3 cellular contexts compared by ENCODE assay signal in the genomic region with DNA sequence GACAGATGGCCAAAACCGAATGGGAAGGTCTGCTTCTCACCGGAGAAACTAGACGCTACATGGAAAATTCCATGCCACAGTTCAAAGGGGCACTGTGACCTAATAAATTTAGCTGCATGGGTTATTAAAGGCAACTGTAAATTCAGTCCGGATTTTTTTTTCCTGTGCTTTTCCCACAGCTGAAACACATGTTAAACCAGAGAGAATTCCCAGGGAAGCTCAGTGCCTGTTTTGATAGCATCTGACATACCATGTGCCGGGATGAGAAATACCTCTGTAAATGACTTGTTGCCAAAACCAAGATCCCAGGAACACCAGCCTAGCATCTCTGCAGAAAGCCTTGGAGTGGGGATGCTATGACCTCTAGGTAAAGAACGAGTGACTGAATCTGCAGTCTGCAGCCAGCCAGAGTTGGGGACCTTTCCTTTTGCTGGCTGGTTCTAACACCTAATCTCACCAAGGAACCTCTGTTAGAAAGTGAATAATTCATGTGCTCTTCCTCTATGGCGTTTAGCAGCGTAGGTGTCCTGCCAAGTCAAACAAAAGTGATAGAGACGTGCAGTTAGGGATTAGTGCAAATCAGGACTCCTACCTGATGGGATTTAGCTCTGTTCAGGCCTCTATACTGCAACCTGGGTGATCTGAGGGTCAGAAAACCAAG.
TF ChIP-seq lines count a peak whose summit lies in the region.

No MANE protein-coding gene starts in this region.

TF ChIP-seq in SK-N-SH treated with all-trans-retinoic acid at 6 μM for 48 hours, 23 proteins besides CTCF, POLR2A, EP300 and RAD21:
- TF ChIP-seq ZNF8 (CRISPR knock-in tag; IDR thresholded peaks at IDR 0.05) (no peak), ISL1 (CRISPR knock-in tag; IDR thresholded peaks at IDR 0.05) (peak; percentile 11; the same call in 1 of the 2 replicates)

TF ChIP-seq in H1, 55 proteins besides CTCF, POLR2A, EP300 and RAD21:
- TF ChIP-seq TCF12 (IDR thresholded peaks at IDR 0.05; ENCODE audit: low read depth, low read length), result 0 out of 2 replicates have a peak, but pooled peaks have one; percentile 63
- no peak for TF ChIP-seq KDM1A (IDR thresholded peaks at IDR 0.05; ENCODE audit: borderline replicate concordance, low read length)
- peak; percentile 95 for TF ChIP-seq POLR2AphosphoS5 (IDR thresholded peaks at IDR 0.05; ENCODE audit: low read depth, low read length)

TF ChIP-seq in HepG2, 621 proteins besides CTCF, POLR2A, EP300 and RAD21:
- TF ChIP-seq ZNF460 (CRISPR knock-in tag; IDR thresholded peaks at IDR 0.05; ENCODE audit: borderline replicate concordance) (no peak), ZFYVE20 (CRISPR knock-in tag; IDR thresholded peaks at IDR 0.05; ENCODE audit: borderline replicate concordance, low read depth) (no peak), TMF1 (CRISPR knock-in tag; IDR thresholded peaks at IDR 0.05; ENCODE audit: low read depth) (no peak), NBN (conservative IDR thresholded peaks at IDR 0.05) (no peak), ZNF607 (CRISPR knock-in tag; IDR thresholded peaks at IDR 0.05; ENCODE audit: borderline replicate concordance) (no peak), JARID2 (CRISPR knock-in tag; IDR thresholded peaks at IDR 0.05; ENCODE audit: insufficient replicate concordance) (no peak), SRSF4 (IDR thresholded peaks at IDR 0.05; ENCODE audit: low read depth, low read length, poor library complexity, severe bottlenecking) (no peak), MATR3 (CRISPR knock-in tag; IDR thresholded peaks at IDR 0.05) (no peak), SNAPC2 (CRISPR knock-in tag; IDR thresholded peaks at IDR 0.05) (no peak), KDM5B (CRISPR knock-in tag; IDR thresholded peaks at IDR 0.05; ENCODE audit: borderline replicate concordance) (no peak), ZNF101 (CRISPR knock-in tag; IDR thresholded peaks at IDR 0.05; ENCODE audit: borderline replicate concordance, low read depth) (no peak)
- TF ChIP-seq, protein P1, sequence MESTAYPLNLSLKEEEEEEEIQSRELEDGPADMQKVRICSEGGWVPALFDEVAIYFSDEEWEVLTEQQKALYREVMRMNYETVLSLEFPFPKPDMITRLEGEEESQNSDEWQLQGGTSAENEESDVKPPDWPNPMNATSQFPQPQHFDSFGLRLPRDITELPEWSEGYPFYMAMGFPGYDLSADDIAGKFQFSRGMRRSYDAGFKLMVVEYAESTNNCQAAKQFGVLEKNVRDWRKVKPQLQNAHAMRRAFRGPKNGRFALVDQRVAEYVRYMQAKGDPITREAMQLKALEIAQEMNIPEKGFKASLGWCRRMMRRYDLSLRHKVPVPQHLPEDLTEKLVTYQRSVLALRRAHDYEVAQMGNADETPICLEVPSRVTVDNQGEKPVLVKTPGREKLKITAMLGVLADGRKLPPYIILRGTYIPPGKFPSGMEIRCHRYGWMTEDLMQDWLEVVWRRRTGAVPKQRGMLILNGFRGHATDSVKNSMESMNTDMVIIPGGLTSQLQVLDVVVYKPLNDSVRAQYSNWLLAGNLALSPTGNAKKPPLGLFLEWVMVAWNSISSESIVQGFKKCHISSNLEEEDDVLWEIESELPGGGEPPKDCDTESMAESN (CRISPR knock-in tag; conservative IDR thresholded peaks at IDR 0.05), result no peak
- TF ChIP-seq, protein P2, sequence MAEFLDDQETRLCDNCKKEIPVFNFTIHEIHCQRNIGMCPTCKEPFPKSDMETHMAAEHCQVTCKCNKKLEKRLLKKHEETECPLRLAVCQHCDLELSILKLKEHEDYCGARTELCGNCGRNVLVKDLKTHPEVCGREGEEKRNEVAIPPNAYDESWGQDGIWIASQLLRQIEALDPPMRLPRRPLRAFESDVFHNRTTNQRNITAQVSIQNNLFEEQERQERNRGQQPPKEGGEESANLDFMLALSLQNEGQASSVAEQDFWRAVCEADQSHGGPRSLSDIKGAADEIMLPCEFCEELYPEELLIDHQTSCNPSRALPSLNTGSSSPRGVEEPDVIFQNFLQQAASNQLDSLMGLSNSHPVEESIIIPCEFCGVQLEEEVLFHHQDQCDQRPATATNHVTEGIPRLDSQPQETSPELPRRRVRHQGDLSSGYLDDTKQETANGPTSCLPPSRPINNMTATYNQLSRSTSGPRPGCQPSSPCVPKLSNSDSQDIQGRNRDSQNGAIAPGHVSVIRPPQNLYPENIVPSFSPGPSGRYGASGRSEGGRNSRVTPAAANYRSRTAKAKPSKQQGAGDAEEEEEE (CRISPR knock-in tag; IDR thresholded peaks at IDR 0.05; ENCODE audit: borderline replicate concordance), result no peak
- TF ChIP-seq, protein P3, sequence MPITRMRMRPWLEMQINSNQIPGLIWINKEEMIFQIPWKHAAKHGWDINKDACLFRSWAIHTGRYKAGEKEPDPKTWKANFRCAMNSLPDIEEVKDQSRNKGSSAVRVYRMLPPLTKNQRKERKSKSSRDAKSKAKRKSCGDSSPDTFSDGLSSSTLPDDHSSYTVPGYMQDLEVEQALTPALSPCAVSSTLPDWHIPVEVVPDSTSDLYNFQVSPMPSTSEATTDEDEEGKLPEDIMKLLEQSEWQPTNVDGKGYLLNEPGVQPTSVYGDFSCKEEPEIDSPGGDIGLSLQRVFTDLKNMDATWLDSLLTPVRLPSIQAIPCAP (CRISPR knock-in tag; IDR thresholded peaks at IDR 0.05; ENCODE audit: low read depth), result no peak
- TF ChIP-seq, protein P4, sequence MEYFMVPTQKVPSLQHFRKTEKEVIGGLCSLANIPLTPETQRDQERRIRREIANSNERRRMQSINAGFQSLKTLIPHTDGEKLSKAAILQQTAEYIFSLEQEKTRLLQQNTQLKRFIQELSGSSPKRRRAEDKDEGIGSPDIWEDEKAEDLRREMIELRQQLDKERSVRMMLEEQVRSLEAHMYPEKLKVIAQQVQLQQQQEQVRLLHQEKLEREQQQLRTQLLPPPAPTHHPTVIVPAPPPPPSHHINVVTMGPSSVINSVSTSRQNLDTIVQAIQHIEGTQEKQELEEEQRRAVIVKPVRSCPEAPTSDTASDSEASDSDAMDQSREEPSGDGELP (IDR thresholded peaks at IDR 0.05; ENCODE audit: borderline replicate concordance, low read depth), result no peak
- TF ChIP-seq, protein P5, sequence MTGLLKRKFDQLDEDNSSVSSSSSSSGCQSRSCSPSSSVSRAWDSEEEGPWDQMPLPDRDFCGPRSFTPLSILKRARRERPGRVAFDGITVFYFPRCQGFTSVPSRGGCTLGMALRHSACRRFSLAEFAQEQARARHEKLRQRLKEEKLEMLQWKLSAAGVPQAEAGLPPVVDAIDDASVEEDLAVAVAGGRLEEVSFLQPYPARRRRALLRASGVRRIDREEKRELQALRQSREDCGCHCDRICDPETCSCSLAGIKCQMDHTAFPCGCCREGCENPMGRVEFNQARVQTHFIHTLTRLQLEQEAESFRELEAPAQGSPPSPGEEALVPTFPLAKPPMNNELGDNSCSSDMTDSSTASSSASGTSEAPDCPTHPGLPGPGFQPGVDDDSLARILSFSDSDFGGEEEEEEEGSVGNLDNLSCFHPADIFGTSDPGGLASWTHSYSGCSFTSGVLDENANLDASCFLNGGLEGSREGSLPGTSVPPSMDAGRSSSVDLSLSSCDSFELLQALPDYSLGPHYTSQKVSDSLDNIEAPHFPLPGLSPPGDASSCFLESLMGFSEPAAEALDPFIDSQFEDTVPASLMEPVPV (CRISPR knock-in tag; IDR thresholded peaks at IDR 0.05), result no peak
